1 cellular context compared by ENCODE assay signal in the genomic region with DNA sequence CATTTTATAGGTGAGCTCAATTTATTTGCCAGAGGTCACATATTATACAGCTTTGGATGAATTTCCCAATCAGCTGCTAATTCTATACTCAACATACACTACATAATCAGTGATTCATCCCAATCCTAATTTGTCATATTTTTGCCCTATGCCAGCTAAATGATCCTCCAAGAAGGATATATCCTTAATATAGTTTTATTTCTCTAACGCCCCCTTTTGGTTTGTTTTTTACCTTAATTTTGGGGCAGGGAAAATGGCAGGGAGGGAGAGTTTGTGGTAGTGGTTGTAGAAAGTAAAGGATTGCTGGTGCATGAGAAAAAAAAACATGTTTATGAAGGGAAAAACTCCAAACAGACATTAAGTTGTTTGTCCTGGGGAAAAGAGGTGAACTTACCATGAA.
TF ChIP-seq lines count a peak whose summit lies in the region.

No MANE protein-coding gene starts in this region.

TF ChIP-seq in GM23338, 12 proteins besides CTCF, POLR2A, EP300 and RAD21 (continued from another document):
- TF ChIP-seq, protein P1, sequence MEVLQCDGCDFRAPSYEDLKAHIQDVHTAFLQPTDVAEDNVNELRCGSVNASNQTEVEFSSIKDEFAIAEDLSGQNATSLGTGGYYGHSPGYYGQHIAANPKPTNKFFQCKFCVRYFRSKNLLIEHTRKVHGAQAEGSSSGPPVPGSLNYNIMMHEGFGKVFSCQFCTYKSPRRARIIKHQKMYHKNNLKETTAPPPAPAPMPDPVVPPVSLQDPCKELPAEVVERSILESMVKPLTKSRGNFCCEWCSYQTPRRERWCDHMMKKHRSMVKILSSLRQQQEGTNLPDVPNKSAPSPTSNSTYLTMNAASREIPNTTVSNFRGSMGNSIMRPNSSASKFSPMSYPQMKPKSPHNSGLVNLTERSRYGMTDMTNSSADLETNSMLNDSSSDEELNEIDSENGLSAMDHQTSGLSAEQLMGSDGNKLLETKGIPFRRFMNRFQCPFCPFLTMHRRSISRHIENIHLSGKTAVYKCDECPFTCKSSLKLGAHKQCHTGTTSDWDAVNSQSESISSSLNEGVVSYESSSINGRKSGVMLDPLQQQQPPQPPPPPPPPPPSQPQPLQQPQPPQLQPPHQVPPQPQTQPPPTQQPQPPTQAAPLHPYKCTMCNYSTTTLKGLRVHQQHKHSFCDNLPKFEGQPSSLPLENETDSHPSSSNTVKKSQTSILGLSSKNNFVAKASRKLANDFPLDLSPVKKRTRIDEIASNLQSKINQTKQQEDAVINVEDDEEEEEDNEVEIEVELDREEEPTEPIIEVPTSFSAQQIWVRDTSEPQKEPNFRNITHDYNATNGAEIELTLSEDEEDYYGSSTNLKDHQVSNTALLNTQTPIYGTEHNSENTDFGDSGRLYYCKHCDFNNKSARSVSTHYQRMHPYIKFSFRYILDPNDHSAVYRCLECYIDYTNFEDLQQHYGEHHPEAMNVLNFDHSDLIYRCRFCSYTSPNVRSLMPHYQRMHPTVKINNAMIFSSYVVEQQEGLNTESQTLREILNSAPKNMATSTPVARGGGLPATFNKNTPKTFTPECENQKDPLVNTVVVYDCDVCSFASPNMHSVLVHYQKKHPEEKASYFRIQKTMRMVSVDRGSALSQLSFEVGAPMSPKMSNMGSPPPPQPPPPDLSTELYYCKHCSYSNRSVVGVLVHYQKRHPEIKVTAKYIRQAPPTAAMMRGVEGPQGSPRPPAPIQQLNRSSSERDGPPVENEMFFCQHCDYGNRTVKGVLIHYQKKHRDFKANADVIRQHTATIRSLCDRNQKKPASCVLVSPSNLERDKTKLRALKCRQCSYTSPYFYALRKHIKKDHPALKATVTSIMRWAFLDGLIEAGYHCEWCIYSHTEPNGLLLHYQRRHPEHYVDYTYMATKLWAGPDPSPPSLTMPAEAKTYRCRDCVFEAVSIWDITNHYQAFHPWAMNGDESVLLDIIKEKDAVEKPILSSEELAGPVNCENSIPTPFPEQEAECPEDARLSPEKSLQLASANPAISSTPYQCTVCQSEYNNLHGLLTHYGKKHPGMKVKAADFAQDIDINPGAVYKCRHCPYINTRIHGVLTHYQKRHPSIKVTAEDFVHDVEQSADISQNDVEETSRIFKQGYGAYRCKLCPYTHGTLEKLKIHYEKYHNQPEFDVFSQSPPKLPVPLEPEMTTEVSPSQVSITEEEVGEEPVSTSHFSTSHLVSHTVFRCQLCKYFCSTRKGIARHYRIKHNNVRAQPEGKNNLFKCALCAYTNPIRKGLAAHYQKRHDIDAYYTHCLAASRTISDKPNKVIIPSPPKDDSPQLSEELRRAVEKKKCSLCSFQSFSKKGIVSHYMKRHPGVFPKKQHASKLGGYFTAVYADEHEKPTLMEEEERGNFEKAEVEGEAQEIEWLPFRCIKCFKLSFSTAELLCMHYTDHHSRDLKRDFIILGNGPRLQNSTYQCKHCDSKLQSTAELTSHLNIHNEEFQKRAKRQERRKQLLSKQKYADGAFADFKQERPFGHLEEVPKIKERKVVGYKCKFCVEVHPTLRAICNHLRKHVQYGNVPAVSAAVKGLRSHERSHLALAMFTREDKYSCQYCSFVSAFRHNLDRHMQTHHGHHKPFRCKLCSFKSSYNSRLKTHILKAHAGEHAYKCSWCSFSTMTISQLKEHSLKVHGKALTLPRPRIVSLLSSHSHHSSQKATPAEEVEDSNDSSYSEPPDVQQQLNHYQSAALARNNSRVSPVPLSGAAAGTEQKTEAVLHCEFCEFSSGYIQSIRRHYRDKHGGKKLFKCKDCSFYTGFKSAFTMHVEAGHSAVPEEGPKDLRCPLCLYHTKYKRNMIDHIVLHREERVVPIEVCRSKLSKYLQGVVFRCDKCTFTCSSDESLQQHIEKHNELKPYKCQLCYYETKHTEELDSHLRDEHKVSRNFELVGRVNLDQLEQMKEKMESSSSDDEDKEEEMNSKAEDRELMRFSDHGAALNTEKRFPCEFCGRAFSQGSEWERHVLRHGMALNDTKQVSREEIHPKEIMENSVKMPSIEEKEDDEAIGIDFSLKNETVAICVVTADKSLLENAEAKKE (CRISPR knock-in tag; IDR thresholded peaks at IDR 0.05) = no peak
- TF ChIP-seq ZNF331 (CRISPR knock-in tag; IDR thresholded peaks at IDR 0.05; ENCODE audit: low read depth) (no peak), POLR2AphosphoS5 (IDR thresholded peaks at IDR 0.05; ENCODE audit: low read depth) (no peak), NANOG (IDR thresholded peaks at IDR 0.05; ENCODE audit: borderline replicate concordance) (no peak), ZNF114 (CRISPR knock-in tag; IDR thresholded peaks at IDR 0.05) (no peak)
- TF ChIP-seq, protein P2, sequence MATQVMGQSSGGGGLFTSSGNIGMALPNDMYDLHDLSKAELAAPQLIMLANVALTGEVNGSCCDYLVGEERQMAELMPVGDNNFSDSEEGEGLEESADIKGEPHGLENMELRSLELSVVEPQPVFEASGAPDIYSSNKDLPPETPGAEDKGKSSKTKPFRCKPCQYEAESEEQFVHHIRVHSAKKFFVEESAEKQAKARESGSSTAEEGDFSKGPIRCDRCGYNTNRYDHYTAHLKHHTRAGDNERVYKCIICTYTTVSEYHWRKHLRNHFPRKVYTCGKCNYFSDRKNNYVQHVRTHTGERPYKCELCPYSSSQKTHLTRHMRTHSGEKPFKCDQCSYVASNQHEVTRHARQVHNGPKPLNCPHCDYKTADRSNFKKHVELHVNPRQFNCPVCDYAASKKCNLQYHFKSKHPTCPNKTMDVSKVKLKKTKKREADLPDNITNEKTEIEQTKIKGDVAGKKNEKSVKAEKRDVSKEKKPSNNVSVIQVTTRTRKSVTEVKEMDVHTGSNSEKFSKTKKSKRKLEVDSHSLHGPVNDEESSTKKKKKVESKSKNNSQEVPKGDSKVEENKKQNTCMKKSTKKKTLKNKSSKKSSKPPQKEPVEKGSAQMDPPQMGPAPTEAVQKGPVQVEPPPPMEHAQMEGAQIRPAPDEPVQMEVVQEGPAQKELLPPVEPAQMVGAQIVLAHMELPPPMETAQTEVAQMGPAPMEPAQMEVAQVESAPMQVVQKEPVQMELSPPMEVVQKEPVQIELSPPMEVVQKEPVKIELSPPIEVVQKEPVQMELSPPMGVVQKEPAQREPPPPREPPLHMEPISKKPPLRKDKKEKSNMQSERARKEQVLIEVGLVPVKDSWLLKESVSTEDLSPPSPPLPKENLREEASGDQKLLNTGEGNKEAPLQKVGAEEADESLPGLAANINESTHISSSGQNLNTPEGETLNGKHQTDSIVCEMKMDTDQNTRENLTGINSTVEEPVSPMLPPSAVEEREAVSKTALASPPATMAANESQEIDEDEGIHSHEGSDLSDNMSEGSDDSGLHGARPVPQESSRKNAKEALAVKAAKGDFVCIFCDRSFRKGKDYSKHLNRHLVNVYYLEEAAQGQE (IDR thresholded peaks at IDR 0.05; ENCODE audit: unreplicated experiment) = no peak
